In genomic region chrX:151153086-151153485, GRCh38 we compare ENCODE assay signal across 11 cellular contexts. TPM values are rescaled to one million over a fixed set of nuclear protein-coding genes. Genes with fewer than 3 reads are reported as not detected.
DNase-seq lines count a peak whose midpoint lies in the region; ATAC-seq and TF ChIP-seq lines count a peak whose summit lies in the region.
"Had no signal": no experiment of that assay in that cellular context is flagged by ENCODE, and none has a peak within 500 bp of the region (broad histone marks: within the 10 kb centered on the region; RNA-seq: fewer than 3 reads in every experiment).

No MANE protein-coding gene starts in this region.

- H3K4me3 ChIP-seq in left ventricle myocardium inferior (no peak overlapping the region), SK-N-SH (ENCODE audit: low read depth in 2 of 2, low read length in 1 of 2) (no peak overlapping the region), foreskin fibroblast (ENCODE audit: low read depth in 1 of 2, low read length in 2 of 2) (no peak overlapping the region)

- peaks cover 49% of the 10 kb centered on the region for H3K27me3 Mint-ChIP-seq in type B pancreatic cell

- H3F3A ChIP-seq in SK-N-SH (replicated peaks; ENCODE audit: insufficient read depth): no peaks in the 10 kb centered on the region

- no peak overlapping the region for H2AFZ ChIP-seq in SK-N-SH (ENCODE audit: low read depth)

- H3K9ac ChIP-seq in SK-N-SH: no peak overlapping the region

- H3K4me1 ChIP-seq in left ventricle myocardium inferior (no peaks in the 10 kb centered on the region), SK-N-SH (ENCODE audit: control insufficient read depth in 1 of 2, insufficient read depth in 2 of 2, low read depth in 1 of 2, low read length in 1 of 2) (no peaks in the 10 kb centered on the region)
- H3K4me1 ChIP-seq: Caco-2 had no signal

- no peaks in the 10 kb centered on the region for H3K4me1 Mint-ChIP-seq in type B pancreatic cell (ENCODE audit: unreplicated experiment)

- POLR2A ChIA-PET in SK-N-SH (lab: Yijun Ruan, JAX): no interaction called here

- no peaks in the 10 kb centered on the region for H3K9me3 ChIP-seq in left ventricle myocardium inferior (replicated peaks)
- no peaks in the 10 kb centered on the region for H3K9me3 ChIP-seq in SK-N-SH
- H3K9me3 ChIP-seq: Caco-2 had no signal

- intact Hi-C loops in left ventricle myocardium inferior (cut with micrococcal nuclease): loop anchor here (10.0 kb wide), 1 partner anchor 532 kb away; no protein-coding TSS in a partner anchor
- intact Hi-C loops in cardiac septum (cut with DNase I): loop anchor here (10.0 kb wide), 1 partner anchor 202 kb away; no protein-coding TSS in a partner anchor

- CTCF ChIA-PET in SK-N-SH (lab: Yijun Ruan, JAX): no interaction called here

- DNase-seq in left ventricle myocardium inferior (no peak), cardiac septum (ENCODE audit: low spot score) (no peak), SK-N-SH (no peak), foreskin fibroblast (peak; percentile 32 to 73), type B pancreatic cell (ENCODE audit: extremely low spot score, unreplicated experiment) (no peak), SKM-1 (lab: John Stamatoyannopoulos, UW; ENCODE audit: unreplicated experiment) (no peak), HUDEP-2 (lab: John Stamatoyannopoulos, UW; ENCODE audit: unreplicated experiment in 76 of 76) (no peak)
- DNase-seq: activated CD4-positive, alpha-beta T cell treated with anti-CD3 and anti-CD28 coated beads, Interleukin-2, amount 50 U/mL, for 4 hours; NCI-H2081 had no signal

- no peaks in the 10 kb centered on the region for H3K36me3 Mint-ChIP-seq in type B pancreatic cell

- no peaks in the 10 kb centered on the region for H3K9me2 ChIP-seq in SK-N-SH

- H3K27ac ChIP-seq in left ventricle myocardium inferior (replicated peaks) (no peak overlapping the region), SK-N-SH (ENCODE audit: low read depth in 2 of 2, low read length in 1 of 2) (no peak overlapping the region)

- no peak for TF ChIP-seq EP300 in SK-N-SH (IDR thresholded peaks at IDR 0.05; ENCODE audit: borderline replicate concordance in 1 of 2, low read depth in 1 of 2, low read length in 1 of 2)

- no peak overlapping the region for H3K4me2 ChIP-seq in SK-N-SH

- ATAC-seq in HG02885 (IDR thresholded peaks at IDR 0.05; ENCODE audit: poor library complexity, unreplicated experiment): no peak

- peaks cover 4% of the 10 kb centered on the region for H3K9me3 Mint-ChIP-seq in type B pancreatic cell

- H3K4me3 Mint-ChIP-seq in type B pancreatic cell: no peak overlapping the region

- no peaks in the 10 kb centered on the region for H4K20me1 ChIP-seq in SK-N-SH (ENCODE audit: insufficient read depth)

- H3K79me2 ChIP-seq in SK-N-SH (ENCODE audit: insufficient read depth): no peaks in the 10 kb centered on the region

- WGBS in SK-N-SH (ENCODE audit: low lambda C conversion rate): 2% methylated on average over 7 of the region's 9 CpGs

- TF ChIP-seq CTCF in left ventricle myocardium inferior (IDR thresholded peaks at IDR 0.05; ENCODE audit: borderline replicate concordance) (peak; percentile 26), SK-N-SH (IDR thresholded peaks at IDR 0.05) (peak; percentile 41), foreskin fibroblast (IDR thresholded peaks at IDR 0.05; ENCODE audit: low read depth, low read length) (no peak), type B pancreatic cell (conservative IDR thresholded peaks at IDR 0.05) (peak; percentile 63)

- H3K27ac Mint-ChIP-seq in type B pancreatic cell: no peak overlapping the region

- H3K36me3 ChIP-seq in left ventricle myocardium inferior: no peaks in the 10 kb centered on the region
- H3K36me3 ChIP-seq in SK-N-SH (replicated peaks in 1 of 2; ENCODE audit: control insufficient read depth in 1 of 2, insufficient read depth in 2 of 2, low read length in 1 of 2): no peaks in the 10 kb centered on the region

- peak; percentile 27; the same call in 1 of the 2 replicates for TF ChIP-seq RAD21 in SK-N-SH (IDR thresholded peaks at IDR 0.05; ENCODE audit: low read length)

- H3K27me3 ChIP-seq in left ventricle myocardium inferior (ENCODE audit: low read depth) (peaks cover 19% of the 10 kb centered on the region), SK-N-SH (ENCODE audit: insufficient read depth) (no peaks in the 10 kb centered on the region; the same call in 1 of the 2 replicates)

TF ChIP-seq in SK-N-SH, 30 proteins besides CTCF, POLR2A, EP300 and RAD21 (continues in another document):
- TF ChIP-seq FOXM1 (IDR thresholded peaks at IDR 0.05; ENCODE audit: low read depth) (no peak), ELF1 (IDR thresholded peaks at IDR 0.05) (no peak), USF1 (IDR thresholded peaks at IDR 0.05; ENCODE audit: borderline replicate concordance, low read depth) (no peak), JUND (IDR thresholded peaks at IDR 0.05) (no peak), SMC3 (IDR thresholded peaks at IDR 0.05; ENCODE audit: low read depth, low read length) (no peak), NFIC (IDR thresholded peaks at IDR 0.05; ENCODE audit: borderline replicate concordance) (no peak), FOXJ3 (CRISPR knock-in tag; IDR thresholded peaks at IDR 0.05) (no peak), SIN3A (IDR thresholded peaks at IDR 0.05; ENCODE audit: borderline replicate concordance, low read depth, low read length) (no peak), TAF1 (IDR thresholded peaks at IDR 0.05; ENCODE audit: borderline replicate concordance, low read depth, low read length) (no peak), REST (IDR thresholded peaks at IDR 0.05; ENCODE audit: low read depth, low read length) (no peak), IRF3 (IDR thresholded peaks at IDR 0.05; ENCODE audit: low read depth, low read length) (no peak), EZH2phosphoT487 (IDR thresholded peaks at IDR 0.05; ENCODE audit: borderline replicate concordance, low read depth) (no peak), MEF2A (IDR thresholded peaks at IDR 0.05; ENCODE audit: borderline replicate concordance, low read depth) (no peak), GATA2 (CRISPR knock-in tag; IDR thresholded peaks at IDR 0.05) (no peak), ZBTB33 (IDR thresholded peaks at IDR 0.05; ENCODE audit: borderline replicate concordance, low read depth) (no peak)

RNA-seq across cellular contexts. Expression of gene GPR50, which starts 23.3 kb away (rescaled TPM):
- not detected for total RNA-seq in left ventricle myocardium inferior
- not detected for total RNA-seq in cardiac septum
- not detected in 2 replicates for polyA plus RNA-seq in SK-N-SH (2012; rRNA removed)
- not detected in 2 replicates for polyA plus RNA-seq in SK-N-SH (2012; cell fraction: cytosol; rRNA removed)
- polyA plus RNA-seq in SK-N-SH (2012; cell fraction: nucleus; rRNA removed): 0.11 and 0.12 TPM in 2 replicates
- 2.1 and 3.5 TPM in 2 replicates for total RNA-seq in type B pancreatic cell (ENCODE audit: low replicate concordance)
- total RNA-seq: Caco-2 had no signal

Comparison
In these comparisons a context has a peak if more than half of its experiments do, and no peak if none do; other contexts are left out.
1. DNase-seq: peak in foreskin fibroblast (2 of 2); none in left ventricle myocardium inferior (single experiment), cardiac septum (single experiment), SK-N-SH (single experiment), type B pancreatic cell (single experiment), SKM-1 (single experiment) and HUDEP-2 (0 of 76).